Comparison of ENCODE assay signal across 10 cellular contexts in the genomic region with DNA sequence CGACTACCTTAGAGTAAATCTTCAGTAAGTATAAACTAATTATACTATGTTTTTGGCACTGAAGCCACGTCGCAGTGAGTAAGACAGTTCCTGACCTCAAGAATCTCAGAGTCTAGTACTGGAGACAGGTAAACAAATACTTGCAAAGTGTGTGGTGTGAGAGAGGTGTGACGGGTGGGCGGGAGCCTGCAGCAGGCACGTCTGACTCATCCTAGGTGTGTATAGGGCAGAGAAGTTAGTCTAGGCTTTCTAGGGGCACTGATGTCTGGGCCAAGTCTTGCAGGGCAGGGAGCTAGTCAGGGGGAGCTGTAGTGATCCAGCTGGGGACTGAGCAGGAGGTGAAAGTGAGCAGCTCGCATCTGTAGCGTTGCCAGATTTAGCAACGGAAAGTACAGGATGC. TPM values are rescaled to one million over a fixed set of nuclear protein-coding genes. Genes with fewer than 3 reads are reported as not detected.
DNase-seq lines count a peak whose midpoint lies in the region; ATAC-seq, FAIRE-seq and TF ChIP-seq lines count a peak whose summit lies in the region.
"Had no signal": no experiment of that assay in that cellular context is flagged by ENCODE, and none has a peak within 500 bp of the region (broad histone marks: within the 10 kb centered on the region; RNA-seq: fewer than 3 reads in every experiment).

No MANE protein-coding gene starts in this region.

- H3K4me1 ChIP-seq in small intestine (ENCODE audit: control insufficient read depth in 2 of 2, insufficient read depth in 1 of 2, low read depth in 1 of 2, low read length in 1 of 2) (peaks cover 0 to 2% of the 10 kb centered on the region in 2 donors), thyroid gland (peaks cover 19 to 22% of the 10 kb centered on the region in 2 donors)

- no peak overlapping the region for H3K27ac ChIP-seq in small intestine (ENCODE audit: low read depth in 1 of 2, low read length in 1 of 2)
- no peak overlapping the region for H3K27ac ChIP-seq in thyroid gland

- DNase-seq in RPMI8226: peak; percentile 23
- peak; percentile 8 for DNase-seq in small intestine
- no peak for DNase-seq in DMS79 (lab: John Stamatoyannopoulos, UW)
- no peak for DNase-seq in thyroid gland
- DNase-seq in NCI-H1930 (lab: John Stamatoyannopoulos, UW): no peak
- DNase-seq in activated T-helper 2 cell treated with anti-CD3 and anti-CD28 coated beads, Interferon-gamma antibody, Interleukin-2, Interleukin-4, amounts not matched to agents 10 μg/mL and 5 μg/mL and 100 μg/mL, durations not matched to agents 14 hours and 24 hours and 36 hours (ENCODE audit: low spot score): no peak

- no peak overlapping the region for H3K27ac Mint-ChIP-seq in activated T-helper 2 cell treated with anti-CD3 and anti-CD28 coated beads, Interferon-gamma antibody, Interleukin-2, Interleukin-4, amounts not matched to agents 10 μg/mL and 5 μg/mL and 100 μg/mL, durations not matched to agents 14 hours and 24 hours and 36 hours

- peaks cover 44% of the 10 kb centered on the region for H3K27me3 Mint-ChIP-seq in activated T-helper 2 cell treated with anti-CD3 and anti-CD28 coated beads, Interferon-gamma antibody, Interleukin-2, Interleukin-4, amounts not matched to agents 10 μg/mL and 5 μg/mL and 100 μg/mL, durations not matched to agents 14 hours and 24 hours and 36 hours (ENCODE audit: low read depth)

- ATAC-seq in GM18861 (IDR thresholded peaks at IDR 0.05; ENCODE audit: unreplicated experiment) (peak; percentile 63), HG02571 (IDR thresholded peaks at IDR 0.05; ENCODE audit: unreplicated experiment) (peak; percentile 54)
- ATAC-seq: left lobe of liver had no signal

- no peaks in the 10 kb centered on the region for H3K9me3 ChIP-seq in small intestine (ENCODE audit: control insufficient read depth, low read depth)
- H3K9me3 ChIP-seq in thyroid gland: no peaks in the 10 kb centered on the region

- TF ChIP-seq POLR2A in thyroid gland (IDR thresholded peaks at IDR 0.05): no peak

- WGBS in small intestine, 3 donors: 29 to 52% (median 36%) methylated on average over 9 of the region's 9 CpGs
- WGBS in thyroid gland, 2 donors: 78 to 86% methylated on average over 9 of the region's 9 CpGs

- no peak for FAIRE-seq in small intestine (lab: Jason Lieb, UNC)

- H3K9me3 Mint-ChIP-seq in activated T-helper 2 cell treated with anti-CD3 and anti-CD28 coated beads, Interferon-gamma antibody, Interleukin-2, Interleukin-4, amounts not matched to agents 10 μg/mL and 5 μg/mL and 100 μg/mL, durations not matched to agents 14 hours and 24 hours and 36 hours: peaks cover 8% of the 10 kb centered on the region

- TF ChIP-seq CTCF in thyroid gland (IDR thresholded peaks at IDR 0.05): no peak

- H3K4me3 ChIP-seq in small intestine (ENCODE audit: low read depth in 1 of 2, low read length in 2 of 2): no peak overlapping the region
- H3K4me3 ChIP-seq in thyroid gland (replicated peaks in 1 of 3): no peak overlapping the region

- H3K36me3 ChIP-seq in small intestine (ENCODE audit: control insufficient read depth in 2 of 2, insufficient read depth in 2 of 2, low read length in 2 of 2): no peaks in the 10 kb centered on the region
- H3K36me3 ChIP-seq in thyroid gland: no peaks in the 10 kb centered on the region

- H3K27me3 ChIP-seq in small intestine (ENCODE audit: control insufficient read depth in 2 of 2, insufficient read depth in 2 of 2, low read length in 2 of 2): peaks cover 0 to 2% of the 10 kb centered on the region in 2 donors
- no peaks in the 10 kb centered on the region for H3K27me3 ChIP-seq in thyroid gland

- intact Hi-C loops in thyroid gland (cut with DNase I): no loop called here
- intact Hi-C loops in activated T-helper 2 cell treated with anti-CD3 and anti-CD28 coated beads, Interferon-gamma antibody, Interleukin-2, Interleukin-4, amounts not matched to agents 10 μg/mL and 5 μg/mL and 100 μg/mL, durations not matched to agents 14 hours and 24 hours and 36 hours (cut with micrococcal nuclease): no loop called here

- H3K36me3 Mint-ChIP-seq in activated T-helper 2 cell treated with anti-CD3 and anti-CD28 coated beads, Interferon-gamma antibody, Interleukin-2, Interleukin-4, amounts not matched to agents 10 μg/mL and 5 μg/mL and 100 μg/mL, durations not matched to agents 14 hours and 24 hours and 36 hours (ENCODE audit: low read depth): no peaks in the 10 kb centered on the region

- H3K4me3 Mint-ChIP-seq in activated T-helper 2 cell treated with anti-CD3 and anti-CD28 coated beads, Interferon-gamma antibody, Interleukin-2, Interleukin-4, amounts not matched to agents 10 μg/mL and 5 μg/mL and 100 μg/mL, durations not matched to agents 14 hours and 24 hours and 36 hours (ENCODE audit: low read depth): no peak overlapping the region

- peaks cover 24% of the 10 kb centered on the region for H3K4me1 Mint-ChIP-seq in activated T-helper 2 cell treated with anti-CD3 and anti-CD28 coated beads, Interferon-gamma antibody, Interleukin-2, Interleukin-4, amounts not matched to agents 10 μg/mL and 5 μg/mL and 100 μg/mL, durations not matched to agents 14 hours and 24 hours and 36 hours (ENCODE audit: low read depth)

RNA-seq across cellular contexts. Expression of a gene that starts 35.9 kb away (rescaled TPM):
- 1 to 10 TPM in 1 of 3 donors, under 1 TPM in 2; 0.18 to 1.1 (median 0.81) TPM for polyA plus RNA-seq in small intestine
- 10 to 100 TPM in 1 of 4 donors, 1 to 10 TPM in 3; 3.0 to 10.8 (median 5.7) TPM for total RNA-seq in thyroid gland
- not detected in 2 replicates for total RNA-seq in activated T-helper 2 cell treated with anti-CD3 and anti-CD28 coated beads, Interferon-gamma antibody, Interleukin-2, Interleukin-4, amounts not matched to agents 10 μg/mL and 5 μg/mL and 100 μg/mL, durations not matched to agents 14 hours and 24 hours and 36 hours
- total RNA-seq: NCI-H460 had no signal

Comparison
In these comparisons a context has a peak if more than half of its experiments do, and no peak if none do; other contexts are left out.
1. DNase-seq: peak in RPMI8226 (single experiment) and small intestine (single experiment); none in DMS79 (single experiment), thyroid gland (0 of 2), NCI-H1930 (0 of 2) and activated T-helper 2 cell treated with anti-CD3 and anti-CD28 coated beads, Interferon-gamma antibody, Interleukin-2, Interleukin-4, amounts not matched to agents 10 μg/mL and 5 μg/mL and 100 μg/mL, durations not matched to agents 14 hours and 24 hours and 36 hours (single experiment).